ENCODE assay signal across 26 cellular contexts in the genomic region with DNA sequence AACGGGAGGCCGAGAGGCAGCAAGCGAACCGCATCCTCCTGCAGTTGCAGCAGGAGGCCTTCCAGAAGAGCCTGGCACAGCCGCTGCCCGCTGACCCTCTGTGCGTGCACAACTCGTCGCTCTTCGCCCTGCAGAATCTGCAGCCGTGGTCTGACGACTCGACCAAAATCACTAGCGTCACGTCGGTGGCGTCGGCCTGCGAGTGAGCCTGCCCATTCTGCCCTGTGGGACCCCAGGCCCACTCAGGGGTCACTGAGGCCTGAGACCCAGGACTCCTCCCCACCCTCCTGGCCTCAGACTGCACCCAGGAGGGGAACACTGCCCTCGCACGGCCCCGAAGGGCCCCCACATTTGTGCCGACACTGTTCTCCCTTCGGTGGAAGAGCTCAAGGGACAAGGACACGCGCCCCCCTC. TPM values are rescaled to one million over a fixed set of nuclear protein-coding genes. Genes with fewer than 3 reads are reported as not detected.
"Had no signal": no experiment of that assay in that cellular context is flagged by ENCODE, and none has a peak within 500 bp of the region (broad histone marks: within the 10 kb centered on the region; RNA-seq: fewer than 3 reads in every experiment).

No MANE protein-coding gene starts in this region.

- H3K36me3 ChIP-seq: adrenal gland, ascending aorta had no signal

- DNase-seq: activated CD4-positive, alpha-beta memory T cell treated with anti-CD3 and anti-CD28 coated beads, Interleukin-2, amount 10 ng/mL, durations not matched to agents 7 days and 5 days; activated CD4-positive, alpha-beta T cell treated with anti-CD3 and anti-CD28 coated beads, Interleukin-2, amount 10 ng/mL, durations not matched to agents 7 days and 5 days; activated CD4-positive, CD25-positive, alpha-beta regulatory T cell; activated gamma-delta T cell; activated naive CD4-positive, alpha-beta T cell treated with anti-CD3 and anti-CD28 coated beads, Interleukin-2, amount 50 U/mL, for 16 hours; activated naive CD8-positive, alpha-beta T cell treated with anti-CD3 and anti-CD28 coated beads, Interleukin-2, amount 10 ng/mL, durations not matched to agents 7 days and 5 days; activated T-cell treated with anti-CD3 and anti-CD28 coated beads for 4 hours; adrenal gland; body of pancreas; NCI-H1105 treated with DMSO at 0.1 percent for 48 hours; NCI-H1436 treated with DMSO at 0.1 percent for 48 hours; NCI-H187; NCI-H2081; NCI-H510A treated with DMSO at 0.1 percent for 48 hours; NCI-H69; NK-92 treated with Interleukin-12 subunit alpha and Interleukin-12 subunit beta, amount 100 ng/mL, for 24 hours; RPMI8226; T-cell had no signal

- H3K9me3 ChIP-seq: adrenal gland, ascending aorta, body of pancreas had no signal

- H3K27ac ChIP-seq: adrenal gland, ascending aorta, body of pancreas, SK-N-MC, VCaP had no signal

- H3K4me3 ChIP-seq: adrenal gland, ascending aorta, body of pancreas, SK-N-MC had no signal

RNA-seq across cellular contexts. Expression of gene TLX1, which starts 5.6 kb away (rescaled TPM):
- total RNA-seq: activated CD4-positive, alpha-beta memory T cell treated with anti-CD3 and anti-CD28 coated beads, Interleukin-2, amount 10 ng/mL, durations not matched to agents 7 days and 5 days; activated CD4-positive, alpha-beta T cell treated with anti-CD3 and anti-CD28 coated beads, Interleukin-2, amount 10 ng/mL, durations not matched to agents 7 days and 5 days; activated CD8-positive, alpha-beta memory T cell treated with anti-CD3 and anti-CD28 coated beads for 36 hours; activated naive CD8-positive, alpha-beta T cell treated with anti-CD3 and anti-CD28 coated beads, Interleukin-2, amount 10 ng/mL, durations not matched to agents 7 days and 5 days; activated T-helper 17 cell treated with anti-CD3 and anti-CD28 coated beads, Interleukin-2, amount 50 U/mL, for 72 hours; adrenal gland; ascending aorta; bronchial epithelial cell; Right ventricle myocardium inferior; T-cell; T-helper 2 cell treated with Interferon-gamma antibody and Interleukin-4, amounts not matched to agents 100 ng/mL and 5 ng/mL, for 36 hours had no signal
- polyA plus RNA-seq: adrenal gland had no signal
